8 cellular contexts compared by ENCODE assay signal in the genomic region with DNA sequence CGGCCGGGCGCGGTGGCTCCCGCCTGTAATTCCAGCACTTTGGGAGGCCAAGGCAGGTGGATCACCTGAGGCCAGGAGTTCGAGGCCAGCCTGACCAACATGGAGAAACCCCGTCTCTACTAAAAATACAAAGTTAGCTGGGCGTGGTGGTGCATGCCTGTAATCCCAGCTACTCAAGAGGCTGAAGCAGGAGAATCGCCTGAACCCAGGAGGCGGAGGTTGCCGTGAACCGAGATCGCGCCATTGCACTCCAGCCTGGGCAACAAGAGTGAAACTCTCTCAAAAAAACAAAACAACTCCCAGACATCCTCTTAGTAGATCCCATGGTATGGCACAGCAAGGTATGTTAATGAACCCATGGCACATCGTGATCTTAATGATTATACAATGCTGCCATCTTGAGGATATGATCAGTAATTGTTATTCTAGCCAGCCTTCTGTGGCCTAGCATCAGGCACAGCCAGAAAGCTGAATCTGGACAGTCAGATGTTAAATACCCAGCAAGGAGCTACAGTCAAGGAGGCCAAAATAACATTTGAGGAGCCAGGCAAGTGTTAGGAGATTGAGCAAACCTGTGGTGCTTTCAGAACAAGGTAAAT. TPM values are rescaled to one million over a fixed set of nuclear protein-coding genes. Genes with fewer than 3 reads are reported as not detected.
DNase-seq lines count a peak whose midpoint lies in the region; ATAC-seq, FAIRE-seq and TF ChIP-seq lines count a peak whose summit lies in the region.
"Not testable (repeated sequence)": the region's sequence is repeated elsewhere in the genome, so short reads cannot be mapped to it uniquely, and the experiment has no call there.

No MANE protein-coding gene starts in this region.

- H3K27ac ChIP-seq in keratinocyte (ENCODE audit: control insufficient read depth, insufficient read depth, low read length), result peak overlapping the region; percentile 92
- peak overlapping the region; percentile 96 for H3K27ac ChIP-seq in smooth muscle cell (ENCODE audit: low read depth)

- not testable (repeated sequence) for H3K4me2 ChIP-seq in keratinocyte (ENCODE audit: control insufficient read depth, extremely low read depth, insufficient read depth, low read depth, low read length)
- H3K4me2 ChIP-seq in smooth muscle cell, result peak overlapping the region; percentile 64

- not testable (repeated sequence) for H3K9me3 Mint-ChIP-seq in chondrocyte (ENCODE audit: low read depth)

- H3K36me3 ChIP-seq in keratinocyte (ENCODE audit: control insufficient read depth in 2 of 2, extremely low read depth in 1 of 2, insufficient read depth in 2 of 2, low read length in 2 of 2); smooth muscle cell (ENCODE audit: low read depth): not testable (repeated sequence)

- not testable (repeated sequence) for H3K4me3 Mint-ChIP-seq in chondrocyte (ENCODE audit: unreplicated experiment)

- H3K79me2 ChIP-seq in keratinocyte (ENCODE audit: control insufficient read depth, insufficient read depth, low read length); smooth muscle cell (ENCODE audit: low read depth): not testable (repeated sequence)

- FAIRE-seq in keratinocyte (lab: Jason Lieb, UNC), result peak; percentile 95

- WGBS in smooth muscle cell (ENCODE audit: low lambda C conversion rate), result 56% methylated on average over 15 of the region's 15 CpGs

- H3K27me3 ChIP-seq in keratinocyte (ENCODE audit: control insufficient read depth, extremely low read depth, insufficient read depth, low read length); smooth muscle cell (ENCODE audit: low read depth): not testable (repeated sequence)

- H3K4me1 ChIP-seq in keratinocyte (ENCODE audit: control insufficient read depth, extremely low read depth, insufficient read depth, low read length) (peaks cover 25% of the 10 kb centered on the region), smooth muscle cell (ENCODE audit: low read depth) (peaks cover 21% of the 10 kb centered on the region)

- H2AFZ ChIP-seq in keratinocyte (ENCODE audit: control insufficient read depth, low read length); smooth muscle cell (ENCODE audit: low read depth): not testable (repeated sequence)

- TF ChIP-seq CTCF in chondrocyte (IDR thresholded peaks at IDR 0.05), result peak; percentile 87
- peak; percentile 37 to 61 (median 56) for TF ChIP-seq CTCF in keratinocyte (optimal IDR thresholded peaks at IDR 0.05 in 1 of 3, IDR thresholded peaks at IDR 0.05 in 1 of 3, conservative IDR thresholded peaks at IDR 0.05 in 1 of 3; ENCODE audit: extremely low read depth in 1 of 3, insufficient read depth in 2 of 3, low read length in 3 of 3)
- peak; percentile 57 for TF ChIP-seq CTCF in smooth muscle cell (IDR thresholded peaks at IDR 0.05; ENCODE audit: borderline replicate concordance, insufficient read depth, poor library complexity, severe bottlenecking)

- not testable (repeated sequence) for H3K9me1 ChIP-seq in keratinocyte (ENCODE audit: control insufficient read depth, extremely low read depth, insufficient read depth, low read length)

- H3K27me3 Mint-ChIP-seq in chondrocyte (ENCODE audit: low read depth), result not testable (repeated sequence)

- dilution Hi-C loops in keratinocyte (cut with MboI; ENCODE audit: extremely low pct_ligation_motif_present, low sequenced_read_pairs), result not testable (repeated sequence)

- H3K27ac Mint-ChIP-seq in chondrocyte (ENCODE audit: unreplicated experiment), result peak overlapping the region; percentile 63

- peak; percentile 93 for ATAC-seq in GM19397 (IDR thresholded peaks at IDR 0.05; ENCODE audit: unreplicated experiment)
- ATAC-seq in HG03135 (IDR thresholded peaks at IDR 0.05; ENCODE audit: unreplicated experiment), result peak; percentile 87

- H3K4me1 Mint-ChIP-seq in chondrocyte (ENCODE audit: low read depth), result peaks cover 34% of the 10 kb centered on the region

- not testable (repeated sequence) for H3K9me3 ChIP-seq in keratinocyte (ENCODE audit: control insufficient read depth, low read depth, low read length); smooth muscle cell (replicated peaks; ENCODE audit: low read depth)

- H3F3A ChIP-seq in smooth muscle cell (ENCODE audit: low read depth), result peaks cover 33% of the 10 kb centered on the region

- not testable (repeated sequence) for H3K36me3 Mint-ChIP-seq in chondrocyte (ENCODE audit: low read depth)

- DNase-seq in D341Med (ENCODE audit: low spot score) (peak; percentile 74), NCI-H2029 treated with DMSO at 0.1 percent for 48 hours (lab: John Stamatoyannopoulos, UW) (peak; percentile 60), SW 1271 (lab: John Stamatoyannopoulos, UW) (peak; percentile 65 to 91)
- not testable (repeated sequence) for DNase-seq in chondrocyte (ENCODE audit: low spot score); keratinocyte (ENCODE audit: low read depth, low spot score); smooth muscle cell (lab: John Stamatoyannopoulos, UW; ENCODE audit: unreplicated experiment)

- H4K20me1 ChIP-seq in keratinocyte (ENCODE audit: control insufficient read depth, extremely low read depth, insufficient read depth, low read length); smooth muscle cell (ENCODE audit: low read depth): not testable (repeated sequence)

- not testable (repeated sequence) for H3K4me3 ChIP-seq in keratinocyte (ENCODE audit: control insufficient read depth in 2 of 3, extremely low read depth in 1 of 3, insufficient read depth in 2 of 3, low read depth in 1 of 3, low read length in 3 of 3); smooth muscle cell

- H3K9ac ChIP-seq in keratinocyte (ENCODE audit: control insufficient read depth, extremely low read depth, insufficient read depth, low read length); smooth muscle cell (ENCODE audit: low read depth): not testable (repeated sequence)

RNA-seq across cellular contexts. Expression of a gene that starts 13.4 kb away (rescaled TPM):
- total RNA-seq in chondrocyte, result 214 to 227 TPM (median 224 TPM) in 3 replicates
- 195 to 289 TPM (median 265 TPM) in 3 replicates for polyA plus RNA-seq in keratinocyte
- polyA plus RNA-seq in keratinocyte (2011; ENCODE audit: low read depth), result 951 TPM
- 163 and 296 TPM in 2 replicates for polyA plus RNA-seq in keratinocyte (2011; cell fraction: cytosol; rRNA removed)
- 204 and 245 TPM in 2 replicates for polyA plus RNA-seq in keratinocyte (2011; cell fraction: nucleus; rRNA removed)
- 203 and 302 TPM in 2 replicates for polyA plus RNA-seq in keratinocyte (2012; ENCODE audit: low replicate concordance)
- polyA minus RNA-seq in keratinocyte, result 139 to 440 TPM (median 413 TPM) in 3 replicates
- 372 TPM for polyA minus RNA-seq in keratinocyte (2011; cell fraction: cytosol; rRNA and poly(A)+ RNA removed)
- 205 and 376 TPM in 2 replicates for polyA minus RNA-seq in keratinocyte (2011; cell fraction: nucleus; rRNA and poly(A)+ RNA removed)
- 294 and 354 TPM in 2 replicates for total RNA-seq in smooth muscle cell
- polyA plus RNA-seq in smooth muscle cell, result 129 and 151 TPM in 2 replicates

RNA-seq across cellular contexts. Expression of a gene that starts 16.7 kb away (rescaled TPM):
- total RNA-seq in chondrocyte (5.8 to 16.8 TPM (median 6.0 TPM) in 3 replicates), smooth muscle cell (1.4 and 2.3 TPM in 2 replicates)
- polyA plus RNA-seq in keratinocyte (4.1 to 25.0 TPM (median 8.7 TPM) in 3 replicates), smooth muscle cell (0.70 and 2.0 TPM in 2 replicates)
- polyA plus RNA-seq in keratinocyte (2011; ENCODE audit: low read depth), result 19.3 TPM
- 7.9 and 8.8 TPM in 2 replicates for polyA plus RNA-seq in keratinocyte (2011; cell fraction: cytosol; rRNA removed)
- 22.3 and 22.9 TPM in 2 replicates for polyA plus RNA-seq in keratinocyte (2011; cell fraction: nucleus; rRNA removed)
- 5.7 and 29.3 TPM in 2 replicates for polyA plus RNA-seq in keratinocyte (2012; ENCODE audit: low replicate concordance)
- 6.6 to 21.9 TPM (median 11.9 TPM) in 3 replicates for polyA minus RNA-seq in keratinocyte
- polyA minus RNA-seq in keratinocyte (2011; cell fraction: cytosol; rRNA and poly(A)+ RNA removed), result 6.9 TPM
- polyA minus RNA-seq in keratinocyte (2011; cell fraction: nucleus; rRNA and poly(A)+ RNA removed), result 15.3 and 18.8 TPM in 2 replicates
